In genomic region chr5:123511648-123512605, GRCh38 we compare ENCODE assay signal across 8 cellular contexts. TPM values are rescaled to one million over a fixed set of nuclear protein-coding genes. Genes with fewer than 3 reads are reported as not detected.
DNase-seq lines count a peak whose midpoint lies in the region; ATAC-seq, FAIRE-seq and TF ChIP-seq lines count a peak whose summit lies in the region.

TSS of gene CSNK1G3 (plus strand) at chr5:123512177. CDS start at chr5:123545664, 33,487 bp downstream.

- TF ChIP-seq CTCF in chondrocyte (IDR thresholded peaks at IDR 0.05) (peak; percentile 22), keratinocyte (optimal IDR thresholded peaks at IDR 0.05 in 1 of 3, IDR thresholded peaks at IDR 0.05 in 1 of 3, conservative IDR thresholded peaks at IDR 0.05 in 1 of 3; ENCODE audit: extremely low read depth in 1 of 3, insufficient read depth in 2 of 3, low read length in 3 of 3) (no peak)

- H3K9me3 Mint-ChIP-seq in chondrocyte (ENCODE audit: low read depth), result no peaks in the 10 kb centered on the region

- H3K9me1 ChIP-seq in keratinocyte (ENCODE audit: control insufficient read depth, extremely low read depth, insufficient read depth, low read length), result no peaks in the 10 kb centered on the region

- H3K36me3 ChIP-seq in keratinocyte (ENCODE audit: control insufficient read depth in 2 of 2, extremely low read depth in 1 of 2, insufficient read depth in 2 of 2, low read length in 2 of 2), result no peaks in the 10 kb centered on the region

- no peaks in the 10 kb centered on the region for H3K27me3 Mint-ChIP-seq in chondrocyte (ENCODE audit: low read depth)

- ATAC-seq in GM19043 (IDR thresholded peaks at IDR 0.05; ENCODE audit: low read depth, unreplicated experiment), result peak; percentile 91
- ATAC-seq in HG03378 (IDR thresholded peaks at IDR 0.05; ENCODE audit: unreplicated experiment), result peak; percentile 97

- peak within 1 kb of the TSS; percentile 75 to 93 (median 85) for H3K4me3 ChIP-seq in keratinocyte (ENCODE audit: control insufficient read depth in 2 of 3, extremely low read depth in 1 of 3, insufficient read depth in 2 of 3, low read depth in 1 of 3, low read length in 3 of 3)

- no peaks in the 10 kb centered on the region for H4K20me1 ChIP-seq in keratinocyte (ENCODE audit: control insufficient read depth, extremely low read depth, insufficient read depth, low read length)

- DNase-seq in AG20443 (ENCODE audit: low spot score) (peak; percentile 97), NCI-H510A treated with DMSO at 0.1 percent for 48 hours (lab: John Stamatoyannopoulos, UW) (peak; percentile 91), chondrocyte (ENCODE audit: low spot score) (peak; percentile 98), keratinocyte (ENCODE audit: low read depth, low spot score) (peak; percentile 76)
- DNase-seq in activated CD4-positive, alpha-beta T cell treated with anti-CD3 and anti-CD28 coated beads for 24 hours (ENCODE audit: low read depth in 2 of 2), result peak; percentile 84 to 86
- peak; percentile 76 to 81 for DNase-seq in stimulated activated CD4-positive, alpha-beta T cell treated with anti-CD3 and anti-CD28 coated beads, Interleukin-15, amount 100 ng/mL, for 1 hour (ENCODE audit: low read depth in 1 of 2, low spot score in 1 of 2)

- H3K9ac ChIP-seq in keratinocyte (ENCODE audit: control insufficient read depth, extremely low read depth, insufficient read depth, low read length), result peak within 1 kb of the TSS; percentile 88

- H3K4me2 ChIP-seq in keratinocyte (ENCODE audit: control insufficient read depth, extremely low read depth, insufficient read depth, low read depth, low read length), result peak within 1 kb of the TSS; percentile 94

- H3K79me2 ChIP-seq in keratinocyte (ENCODE audit: control insufficient read depth, insufficient read depth, low read length), result peaks cover 42% of the 10 kb centered on the region

- no peaks in the 10 kb centered on the region for H3K27me3 ChIP-seq in keratinocyte (ENCODE audit: control insufficient read depth, extremely low read depth, insufficient read depth, low read length)

- peak within 1 kb of the TSS; percentile 93 for H3K27ac Mint-ChIP-seq in chondrocyte (ENCODE audit: unreplicated experiment)

- peaks cover 38% of the 10 kb centered on the region for H3K4me1 Mint-ChIP-seq in chondrocyte (ENCODE audit: low read depth)

- peaks cover 20% of the 10 kb centered on the region for H3K4me1 ChIP-seq in keratinocyte (ENCODE audit: control insufficient read depth, extremely low read depth, insufficient read depth, low read length)

- H2AFZ ChIP-seq in keratinocyte (ENCODE audit: control insufficient read depth, low read length), result peak within 1 kb of the TSS; percentile 91

- FAIRE-seq in keratinocyte (lab: Jason Lieb, UNC), result peak; percentile 85

- H3K36me3 Mint-ChIP-seq in chondrocyte (ENCODE audit: low read depth), result no peaks in the 10 kb centered on the region

- dilution Hi-C loops in keratinocyte (cut with MboI; ENCODE audit: extremely low pct_ligation_motif_present, low sequenced_read_pairs), result no loop called here

- peak within 1 kb of the TSS; percentile 89 for H3K27ac ChIP-seq in keratinocyte (ENCODE audit: control insufficient read depth, insufficient read depth, low read length)

- H3K9me3 ChIP-seq in keratinocyte (ENCODE audit: control insufficient read depth, low read depth, low read length), result no peaks in the 10 kb centered on the region

- H3K4me3 Mint-ChIP-seq in chondrocyte (ENCODE audit: unreplicated experiment), result peak within 1 kb of the TSS; percentile 96

RNA-seq across cellular contexts. Expression of gene CSNK1G3, which starts in this region (rescaled TPM):
- total RNA-seq in chondrocyte, result 39.4 to 46.6 TPM (median 42.2 TPM) in 3 replicates
- polyA plus RNA-seq in keratinocyte, result 18.3 to 34.0 TPM (median 22.2 TPM) in 3 replicates
- polyA plus RNA-seq in keratinocyte (2011; ENCODE audit: low read depth), result 54.2 TPM
- polyA plus RNA-seq in keratinocyte (2011; cell fraction: cytosol; rRNA removed), result 17.8 and 33.8 TPM in 2 replicates
- polyA plus RNA-seq in keratinocyte (2011; cell fraction: nucleus; rRNA removed), result 20.2 and 24.0 TPM in 2 replicates
- 19.3 and 23.2 TPM in 2 replicates for polyA plus RNA-seq in keratinocyte (2012; ENCODE audit: low replicate concordance)
- polyA minus RNA-seq in keratinocyte, result 6.5 to 48.5 TPM (median 19.2 TPM) in 3 replicates
- polyA minus RNA-seq in keratinocyte (2011; cell fraction: cytosol; rRNA and poly(A)+ RNA removed), result 61.4 TPM
- 21.7 and 39.4 TPM in 2 replicates for polyA minus RNA-seq in keratinocyte (2011; cell fraction: nucleus; rRNA and poly(A)+ RNA removed)

Comparison
In these comparisons a context has a peak if more than half of its experiments do, and no peak if none do; other contexts are left out.
1. Peak in every context shown above with its lines: DNase-seq, ATAC-seq, H3K4me3 ChIP-seq and H3K27ac ChIP-seq.